13 cellular contexts compared by ENCODE assay signal in the genomic region with DNA sequence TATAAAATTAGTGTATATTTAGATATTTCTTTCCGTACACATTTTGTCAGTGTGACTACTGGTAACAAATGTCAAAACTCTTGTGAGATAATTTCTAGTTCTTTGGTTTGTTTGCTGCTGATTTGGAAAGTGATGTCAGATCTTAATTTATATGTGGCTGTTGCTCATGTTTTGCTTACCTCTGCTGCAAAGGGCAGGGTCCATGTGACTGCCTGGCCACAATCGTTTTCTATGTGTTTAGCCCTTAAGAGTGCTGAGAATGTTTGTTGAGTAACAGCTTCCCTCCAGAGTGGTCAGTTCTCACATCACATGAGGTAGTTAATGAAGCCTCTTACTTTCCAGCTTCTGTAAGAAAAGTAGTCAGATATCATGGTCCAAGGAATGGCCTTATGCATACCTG. TPM values are rescaled to one million over a fixed set of nuclear protein-coding genes. Genes with fewer than 3 reads are reported as not detected.
A peak's percentile ranks its signal among the peaks of the same experiment; 100 is the strongest.
DNase-seq lines count a peak whose midpoint lies in the region; ATAC-seq and TF ChIP-seq lines count a peak whose summit lies in the region.
"Had no signal": no experiment of that assay in that cellular context is flagged by ENCODE, and none has a peak within 500 bp of the region (broad histone marks: within the 10 kb centered on the region; RNA-seq: fewer than 3 reads in every experiment).

No MANE protein-coding gene starts in this region.

- H3K4me3 Mint-ChIP-seq in CD8-positive, alpha-beta T cell: peak overlapping the region; percentile 9

- H2AK5ac ChIP-seq in IMR-90 (ENCODE audit: low read depth, low read length): no peak overlapping the region

- peaks cover 49% of the 10 kb centered on the region for H3K4me1 ChIP-seq in CD8-positive, alpha-beta T cell (ENCODE audit: insufficient read depth, low read length)
- H3K4me1 ChIP-seq in IMR-90 (ENCODE audit: control insufficient read depth, insufficient read depth, low read length): peaks cover 2% of the 10 kb centered on the region; the same call in 1 of the 2 replicates
- peaks cover 28% of the 10 kb centered on the region for H3K4me1 ChIP-seq in osteoblast (ENCODE audit: insufficient read depth, low read length)

- H2BK120ac ChIP-seq in IMR-90 (ENCODE audit: low read depth, low read length): no peak overlapping the region

- H3K14ac ChIP-seq in IMR-90 (replicated peaks; ENCODE audit: low read depth, low read length): no peak overlapping the region

- H2BK15ac ChIP-seq in IMR-90 (ENCODE audit: low read depth, low read length): no peak overlapping the region

- no peak overlapping the region for H3K4me3 ChIP-seq in CD8-positive, alpha-beta T cell (ENCODE audit: low read depth, low read length)
- H3K4me3 ChIP-seq in IMR-90 (ENCODE audit: insufficient read depth, low read depth, low read length) (no peak overlapping the region), epithelial cell of proximal tubule (ENCODE audit: low read depth, low read length) (no peak overlapping the region), osteoblast (ENCODE audit: insufficient read depth, low read length) (no peak overlapping the region)
- H3K4me3 ChIP-seq: BLaER1 treated with 17β-estradiol and CSF1 and Interleukin-3, amounts not matched to agents 10 nM and 100 nM had no signal

- no CpG with 5 or more reads among the region's 2 CpGs for WGBS in IMR-90 (ENCODE audit: extremely low coverage in 2 of 2, insufficient read length in 1 of 2), 2 experiments

- peaks cover 5% of the 10 kb centered on the region for H3K9me1 ChIP-seq in IMR-90 (ENCODE audit: insufficient read depth, low read length)

- H2AFZ ChIP-seq in IMR-90 (replicated peaks; ENCODE audit: low read length, poor library complexity) (no peak overlapping the region), osteoblast (ENCODE audit: low read length) (no peak overlapping the region)
- H2AFZ ChIP-seq: parathyroid adenoma had no signal

- no peak overlapping the region for H3K56ac ChIP-seq in IMR-90 (ENCODE audit: extremely low read depth, insufficient read depth, low read length)

- 0 out of 2 replicates have a peak overlapping the region, but pooled peaks have one; percentile 60 for H3K23ac ChIP-seq in IMR-90 (ENCODE audit: low read depth, low read length)

- no peak overlapping the region for H4K91ac ChIP-seq in IMR-90 (ENCODE audit: insufficient read depth, low read depth, low read length)

- H4K5ac ChIP-seq in IMR-90 (ENCODE audit: low read depth, low read length): no peak overlapping the region

- H3K27ac ChIP-seq in CD8-positive, alpha-beta T cell (ENCODE audit: low read depth, low read length): no peak overlapping the region
- H3K27ac ChIP-seq in IMR-90 (ENCODE audit: insufficient read depth, low read length): no peak overlapping the region
- H3K27ac ChIP-seq in osteoblast (ENCODE audit: low read depth, low read length): peak overlapping the region; percentile 51
- H3K27ac ChIP-seq: parathyroid adenoma had no signal

- no peaks in the 10 kb centered on the region for H3K27me3 Mint-ChIP-seq in CD8-positive, alpha-beta T cell (ENCODE audit: low read depth)

- no peak overlapping the region for H2BK20ac ChIP-seq in IMR-90 (ENCODE audit: low read depth, low read length)

- H3K36me3 ChIP-seq in CD8-positive, alpha-beta T cell (ENCODE audit: insufficient read depth, low read length): no peaks in the 10 kb centered on the region
- H3K36me3 ChIP-seq in IMR-90 (ENCODE audit: control insufficient read depth, insufficient read depth, low read length) (no peaks in the 10 kb centered on the region; the same call in 1 of the 2 replicates), osteoblast (ENCODE audit: insufficient read depth, low read length) (peaks cover 7% of the 10 kb centered on the region)

- TF ChIP-seq POLR2A in IMR-90 (IDR thresholded peaks at IDR 0.05; ENCODE audit: low read depth, low read length): no peak

- H4K20me1 ChIP-seq in IMR-90 (ENCODE audit: insufficient read depth, low read length) (peaks cover 55% of the 10 kb centered on the region), osteoblast (ENCODE audit: insufficient read depth, low read length) (peaks cover 52% of the 10 kb centered on the region)

- no peak for TF ChIP-seq CTCF in CD8-positive, alpha-beta T cell (IDR thresholded peaks at IDR 0.05)
- no peak for TF ChIP-seq CTCF in IMR-90 (conservative IDR thresholded peaks at IDR 0.05; ENCODE audit: low read depth, low read length)
- no peak for TF ChIP-seq CTCF in epithelial cell of proximal tubule (conservative IDR thresholded peaks at IDR 0.05; ENCODE audit: low read depth, low read length)
- TF ChIP-seq CTCF in osteoblast (IDR thresholded peaks at IDR 0.05; ENCODE audit: extremely low read depth, low read depth, low read length): no peak

- CTCF ChIA-PET in CD8-positive, alpha-beta T cell (lab: Charles Lee): interaction anchor here (0.8 to 2.7 kb wide), 4 partner anchors 20 to 700 kb away, joined by 3 to 14 read pairs (median 3); no protein-coding TSS in a partner anchor
- CTCF ChIA-PET in IMR-90 (lab: Yijun Ruan, JAX): no interaction called here

- H3K9me3 ChIP-seq in CD8-positive, alpha-beta T cell (ENCODE audit: low read length): no peaks in the 10 kb centered on the region
- H3K9me3 ChIP-seq in IMR-90 (ENCODE audit: control insufficient read depth, insufficient read depth, low read length): no peaks in the 10 kb centered on the region
- no peaks in the 10 kb centered on the region for H3K9me3 ChIP-seq in osteoblast (ENCODE audit: low read depth, low read length)

- H4K8ac ChIP-seq in IMR-90 (ENCODE audit: low read depth in 2 of 2, low read length in 2 of 2): no peak overlapping the region

- no peak overlapping the region for H3K9ac ChIP-seq in IMR-90 (ENCODE audit: low read depth, low read length)
- H3K9ac ChIP-seq: parathyroid adenoma had no signal

- H3K79me1 ChIP-seq in IMR-90 (ENCODE audit: low read depth in 1 of 2, low read length in 2 of 2): peaks cover 11 to 59% of the 10 kb centered on the region in 2 experiments; a peak in 3 of 4 replicates

- H3K4me1 Mint-ChIP-seq in CD8-positive, alpha-beta T cell (ENCODE audit: low read depth): peaks cover 72% of the 10 kb centered on the region

- no peak overlapping the region for H3K18ac ChIP-seq in IMR-90 (ENCODE audit: low read depth, low read length)

- no peak overlapping the region for H2AK9ac ChIP-seq in IMR-90 (replicated peaks; ENCODE audit: low read depth, low read length, poor library complexity)

- peaks cover 2% of the 10 kb centered on the region for H3K9me3 Mint-ChIP-seq in CD8-positive, alpha-beta T cell

- H3K27me3 ChIP-seq in CD8-positive, alpha-beta T cell (ENCODE audit: insufficient read depth, low read length): no peaks in the 10 kb centered on the region
- no peaks in the 10 kb centered on the region for H3K27me3 ChIP-seq in IMR-90 (ENCODE audit: control insufficient read depth, insufficient read depth, low read length)
- no peaks in the 10 kb centered on the region for H3K27me3 ChIP-seq in osteoblast (ENCODE audit: insufficient read depth, low read length)
- H3K27me3 ChIP-seq: BLaER1 treated with 17β-estradiol and CSF1 and Interleukin-3, amounts not matched to agents 10 nM and 100 nM had no signal

- in situ Hi-C loops in IMR-90 (cut with MboI; ENCODE audit: low sequenced_read_pairs): loop anchor here (25.0 kb wide), 1 partner anchor 1050 kb away; no protein-coding TSS in a partner anchor

- no peak overlapping the region for H2BK5ac ChIP-seq in IMR-90 (ENCODE audit: low read depth, low read length, poor library complexity, severe bottlenecking)

- TF ChIP-seq RAD21 in IMR-90 (IDR thresholded peaks at IDR 0.05; ENCODE audit: low read length): no peak

- dilution Hi-C loops in IMR-90 (cut with HindIII; ENCODE audit: low sequenced_read_pairs, unreplicated experiment): no loop called here

- no peak for ATAC-seq in CD8-positive, alpha-beta T cell
- no peak for ATAC-seq in IMR-90 (ENCODE audit: low read depth)

- no peak overlapping the region for H3K4ac ChIP-seq in IMR-90 (ENCODE audit: low read depth, low read length)

- POLR2A ChIA-PET in CD8-positive, alpha-beta T cell (lab: Charles Lee): interaction anchor here (0.6 kb wide), 1 partner anchor 405 kb away, joined by 3 read pairs; no protein-coding TSS in a partner anchor
- POLR2A ChIA-PET in IMR-90 (lab: Charles Lee; ENCODE audit: unreplicated experiment): no interaction called here

- peaks cover 90% of the 10 kb centered on the region for H3K79me2 ChIP-seq in osteoblast (ENCODE audit: insufficient read depth, low read length)

- intact Hi-C loops in CD8-positive, alpha-beta T cell (cut with DNase I, micrococcal nuclease): loop anchor here in 1 of 2 experiments (10.0 kb wide), 1 partner anchor 503 kb away; no protein-coding TSS in a partner anchor
- intact Hi-C loops in IMR-90 (cut with micrococcal nuclease): no loop called here

- H3K4me2 ChIP-seq in IMR-90 (ENCODE audit: low read depth, low read length): no peak overlapping the region
- no peak overlapping the region for H3K4me2 ChIP-seq in osteoblast (ENCODE audit: insufficient read depth, low read length)

- H3K27ac Mint-ChIP-seq in CD8-positive, alpha-beta T cell: no peak overlapping the region

- BruUV-seq in IMR-90 (replicated peaks; lab: Mats Ljungman, UMichigan): no TSS peak

- DNase-seq in CD8-positive, alpha-beta T cell: no peak
- DNase-seq in IMR-90 (peak; percentile 69), epithelial cell of proximal tubule (ENCODE audit: low read depth) (peak; percentile 92), osteoblast (ENCODE audit: insufficient read length, low spot score, missing footprints) (peak; percentile 37), GM19238 (ENCODE audit: insufficient read length, low spot score) (no peak), globus pallidus (ENCODE audit: low spot score) (no peak), NCI-H1436 (lab: John Stamatoyannopoulos, UW) (no peak), ureter (ENCODE audit: low spot score) (no peak)
- DNase-seq: activated CD8-positive, alpha-beta memory T cell treated with anti-CD3 and anti-CD28 coated beads for 24 hours; H7; SIG-M5 had no signal

- peaks cover 36% of the 10 kb centered on the region for H3K36me3 Mint-ChIP-seq in CD8-positive, alpha-beta T cell

TF ChIP-seq in IMR-90, 13 proteins besides CTCF, POLR2A, EP300 and RAD21 (continues in another document):
- TF ChIP-seq NFE2L2 (IDR thresholded peaks at IDR 0.05; ENCODE audit: low read depth, low read length): no peak
- TF ChIP-seq RCOR1 (IDR thresholded peaks at IDR 0.05; ENCODE audit: insufficient replicate concordance, low read length): no peak
- TF ChIP-seq BHLHE40 (IDR thresholded peaks at IDR 0.05; ENCODE audit: low read depth, low read length): no peak
- TF ChIP-seq SMC3 (IDR thresholded peaks at IDR 0.05; ENCODE audit: low read depth, low read length): no peak
- no peak for TF ChIP-seq MAZ (IDR thresholded peaks at IDR 0.05; ENCODE audit: borderline replicate concordance, low read depth, low read length)
- TF ChIP-seq CHD1 (IDR thresholded peaks at IDR 0.05; ENCODE audit: low read depth, low read length): no peak
- TF ChIP-seq CEBPB (IDR thresholded peaks at IDR 0.05; ENCODE audit: low read depth, low read length): 0 out of 2 replicates have a peak, but pooled peaks have one; percentile 5

RNA-seq across cellular contexts. Expression of a gene that starts 4.2 kb away (rescaled TPM):
- total RNA-seq in CD8-positive, alpha-beta T cell: 10 to 100 TPM; 26.6 to 29.1 TPM
- 19.9 and 26.9 TPM in 2 replicates for total RNA-seq in IMR-90 (2012; rRNA removed)
- polyA plus RNA-seq in IMR-90 (2012; rRNA removed): 18.1 and 20.6 TPM in 2 replicates
- 4.8 and 6.7 TPM in 2 replicates for polyA plus RNA-seq in IMR-90 (2012; cell fraction: cytosol; rRNA removed)
- 1.7 and 7.1 TPM in 2 replicates for polyA plus RNA-seq in IMR-90 (2012; cell fraction: nucleus; rRNA removed; ENCODE audit: low replicate concordance)
- 14.0 and 14.3 TPM in 2 replicates for total RNA-seq in epithelial cell of proximal tubule
- total RNA-seq in osteoblast: 35.1 and 43.3 TPM in 2 replicates
- total RNA-seq in ureter: 14.6 TPM

Comparison
In these comparisons a context has a peak if more than half of its experiments do, and no peak if none do; other contexts are left out.
1. DNase-seq: peak in IMR-90 (single experiment), epithelial cell of proximal tubule (single experiment) and osteoblast (single experiment); none in CD8-positive, alpha-beta T cell (0 of 7), GM19238 (single experiment), globus pallidus (single experiment), NCI-H1436 (single experiment) and ureter (single experiment).